1 cellular context compared by ENCODE assay signal in the genomic region with DNA sequence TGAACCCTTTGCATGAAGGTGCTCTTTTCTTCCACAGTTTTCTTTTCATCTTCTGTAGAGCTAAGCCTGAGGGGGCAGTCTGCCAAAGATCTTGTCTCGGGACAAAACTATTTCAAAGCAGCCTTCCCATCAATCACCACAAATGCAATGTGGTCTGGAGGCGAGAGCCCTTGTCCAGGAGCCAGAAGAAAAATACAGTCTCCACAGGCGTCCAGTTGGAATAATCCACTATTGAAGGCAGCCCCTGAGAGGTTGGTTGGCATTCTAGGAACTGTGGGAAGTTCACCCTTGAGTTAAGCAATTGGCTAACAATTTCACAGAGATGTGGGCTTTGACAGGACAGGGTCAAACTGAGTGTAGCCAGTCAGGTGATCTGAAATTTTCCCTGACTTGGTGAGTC.
TF ChIP-seq lines count a peak whose summit lies in the region.

No MANE protein-coding gene starts in this region.

TF ChIP-seq in HEK293, 187 proteins besides CTCF, POLR2A, EP300 and RAD21 (continued from another document):
- TF ChIP-seq, protein P1, sequence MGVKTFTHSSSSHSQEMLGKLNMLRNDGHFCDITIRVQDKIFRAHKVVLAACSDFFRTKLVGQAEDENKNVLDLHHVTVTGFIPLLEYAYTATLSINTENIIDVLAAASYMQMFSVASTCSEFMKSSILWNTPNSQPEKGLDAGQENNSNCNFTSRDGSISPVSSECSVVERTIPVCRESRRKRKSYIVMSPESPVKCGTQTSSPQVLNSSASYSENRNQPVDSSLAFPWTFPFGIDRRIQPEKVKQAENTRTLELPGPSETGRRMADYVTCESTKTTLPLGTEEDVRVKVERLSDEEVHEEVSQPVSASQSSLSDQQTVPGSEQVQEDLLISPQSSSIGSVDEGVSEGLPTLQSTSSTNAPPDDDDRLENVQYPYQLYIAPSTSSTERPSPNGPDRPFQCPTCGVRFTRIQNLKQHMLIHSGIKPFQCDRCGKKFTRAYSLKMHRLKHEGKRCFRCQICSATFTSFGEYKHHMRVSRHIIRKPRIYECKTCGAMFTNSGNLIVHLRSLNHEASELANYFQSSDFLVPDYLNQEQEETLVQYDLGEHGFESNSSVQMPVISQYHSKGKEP (tag by site-specific recombination; IDR thresholded peaks at IDR 0.05), result 0 out of 2 replicates have a peak, but pooled peaks have one; percentile 16
- TF ChIP-seq ZFHX2 (tag by site-specific recombination; conservative IDR thresholded peaks at IDR 0.05), result peak; percentile 19; the same call in 1 of the 2 replicates
